In genomic region chr1:185312361-185312760, GRCh38 we compare ENCODE assay signal across 1 cellular context.
TF ChIP-seq lines count a peak whose summit lies in the region.

No MANE protein-coding gene starts in this region.

TF ChIP-seq in HepG2, 621 proteins besides CTCF, POLR2A, EP300 and RAD21:
- TF ChIP-seq GATAD2A (CRISPR knock-in tag; IDR thresholded peaks at IDR 0.05): no peak
- TF ChIP-seq ZNF281 (CRISPR knock-in tag; IDR thresholded peaks at IDR 0.05; ENCODE audit: borderline replicate concordance): no peak
- TF ChIP-seq TAF15 (IDR thresholded peaks at IDR 0.05; ENCODE audit: low read depth, low read length, poor library complexity, severe bottlenecking): no peak
- TF ChIP-seq ZKSCAN1 (IDR thresholded peaks at IDR 0.05; ENCODE audit: low read length): no peak
- no peak for TF ChIP-seq MIXL1 (CRISPR knock-in tag; IDR thresholded peaks at IDR 0.05)
- TF ChIP-seq BRF2 (CRISPR knock-in tag; IDR thresholded peaks at IDR 0.05): no peak
- no peak for TF ChIP-seq ZC3H4 (CRISPR knock-in tag; IDR thresholded peaks at IDR 0.05; ENCODE audit: borderline replicate concordance)
- TF ChIP-seq PRMT3 (CRISPR knock-in tag; IDR thresholded peaks at IDR 0.05; ENCODE audit: borderline replicate concordance, low read depth): no peak
- no peak for TF ChIP-seq ATF3 (CRISPR knock-in tag; IDR thresholded peaks at IDR 0.05)
- TF ChIP-seq SKI (IDR thresholded peaks at IDR 0.05; ENCODE audit: partially characterized antibody): no peak
- TF ChIP-seq SMAD9 (CRISPR knock-in tag; IDR thresholded peaks at IDR 0.05): no peak
- TF ChIP-seq TERF1 (CRISPR knock-in tag; IDR thresholded peaks at IDR 0.05): no peak
- TF ChIP-seq ZNF124 (CRISPR knock-in tag; IDR thresholded peaks at IDR 0.05): no peak
- no peak for TF ChIP-seq CREBL2 (CRISPR knock-in tag; IDR thresholded peaks at IDR 0.05; ENCODE audit: borderline replicate concordance)
